In genomic region chr15:32651229-32651837, GRCh38 we compare ENCODE assay signal across 7 cellular contexts. TPM values are rescaled to one million over a fixed set of nuclear protein-coding genes. Genes with fewer than 3 reads are reported as not detected.
DNase-seq lines count a peak whose midpoint lies in the region; ATAC-seq, FAIRE-seq and TF ChIP-seq lines count a peak whose summit lies in the region.

No MANE protein-coding gene starts in this region.

- ATAC-seq in GM21526 (IDR thresholded peaks at IDR 0.05; ENCODE audit: low FRiP score, unreplicated experiment) (peak; percentile 77), left lobe of liver (peak; percentile 96)

- no peak for FAIRE-seq in bronchial epithelial cell (lab: Jason Lieb, UNC)

- no peak for DNase-seq in GM06990 (ENCODE audit: extremely low read depth, insufficient read length)
- DNase-seq in Kasumi-1 (lab: John Stamatoyannopoulos, UW) = peak; percentile 37 to 41
- peak; percentile 34 for DNase-seq in T1000 (lab: John Stamatoyannopoulos, UW)
- peak; percentile 69 for DNase-seq in bronchial epithelial cell (ENCODE audit: low read depth)
- peak; percentile 56 for DNase-seq in left lobe of liver (ENCODE audit: low spot score)
- DNase-seq in stimulated activated CD4-positive, alpha-beta T cell treated with anti-CD3 and anti-CD28 coated beads, TNF-alpha, amount 100 ng/mL, for 48 hours (ENCODE audit: low read depth in 3 of 3) = peak; percentile 7 to 33 (median 14)

- H3K27me3 ChIP-seq in GM06990 (replicated peaks; ENCODE audit: control insufficient read depth, insufficient read depth, low read length) (no peaks in the 10 kb centered on the region), bronchial epithelial cell (ENCODE audit: control insufficient read depth, insufficient read depth, low read length) (no peaks in the 10 kb centered on the region)

- H3K36me3 ChIP-seq in GM06990 (ENCODE audit: control insufficient read depth, insufficient read depth, low read length) (no peaks in the 10 kb centered on the region; the same call in 1 of the 2 replicates), bronchial epithelial cell (ENCODE audit: control insufficient read depth, insufficient read depth, low read length) (no peaks in the 10 kb centered on the region)

- H3K4me3 ChIP-seq in GM06990 (replicated peaks; ENCODE audit: low read depth, low read length) (no peak overlapping the region), bronchial epithelial cell (ENCODE audit: low read depth, low read length) (no peak overlapping the region)

- TF ChIP-seq CTCF in GM06990 (IDR thresholded peaks at IDR 0.05; ENCODE audit: insufficient read depth, low read length, poor library complexity, severe bottlenecking) (peak; percentile 94), bronchial epithelial cell (IDR thresholded peaks at IDR 0.05; ENCODE audit: insufficient read depth, low read length, severe bottlenecking) (peak; percentile 97)

RNA-seq across cellular contexts. Expression of gene SCG5, which starts 9.8 kb away (rescaled TPM):
- total RNA-seq in bronchial epithelial cell (3.7 and 11.8 TPM in 2 replicates), left lobe of liver (16.5 TPM)

RNA-seq across cellular contexts. Expression of gene ARHGAP11A, which starts 36.0 kb away (rescaled TPM):
- total RNA-seq in bronchial epithelial cell (1.1 and 1.2 TPM in 2 replicates), left lobe of liver (1.8 TPM)

RNA-seq across cellular contexts. Expression of gene GOLGA8N, which starts 58.1 kb away (rescaled TPM):
- 1.6 and 5.2 TPM in 2 replicates for total RNA-seq in bronchial epithelial cell
- total RNA-seq in left lobe of liver = 8.8 TPM
